17 cellular contexts compared by ENCODE assay signal in the genomic region with DNA sequence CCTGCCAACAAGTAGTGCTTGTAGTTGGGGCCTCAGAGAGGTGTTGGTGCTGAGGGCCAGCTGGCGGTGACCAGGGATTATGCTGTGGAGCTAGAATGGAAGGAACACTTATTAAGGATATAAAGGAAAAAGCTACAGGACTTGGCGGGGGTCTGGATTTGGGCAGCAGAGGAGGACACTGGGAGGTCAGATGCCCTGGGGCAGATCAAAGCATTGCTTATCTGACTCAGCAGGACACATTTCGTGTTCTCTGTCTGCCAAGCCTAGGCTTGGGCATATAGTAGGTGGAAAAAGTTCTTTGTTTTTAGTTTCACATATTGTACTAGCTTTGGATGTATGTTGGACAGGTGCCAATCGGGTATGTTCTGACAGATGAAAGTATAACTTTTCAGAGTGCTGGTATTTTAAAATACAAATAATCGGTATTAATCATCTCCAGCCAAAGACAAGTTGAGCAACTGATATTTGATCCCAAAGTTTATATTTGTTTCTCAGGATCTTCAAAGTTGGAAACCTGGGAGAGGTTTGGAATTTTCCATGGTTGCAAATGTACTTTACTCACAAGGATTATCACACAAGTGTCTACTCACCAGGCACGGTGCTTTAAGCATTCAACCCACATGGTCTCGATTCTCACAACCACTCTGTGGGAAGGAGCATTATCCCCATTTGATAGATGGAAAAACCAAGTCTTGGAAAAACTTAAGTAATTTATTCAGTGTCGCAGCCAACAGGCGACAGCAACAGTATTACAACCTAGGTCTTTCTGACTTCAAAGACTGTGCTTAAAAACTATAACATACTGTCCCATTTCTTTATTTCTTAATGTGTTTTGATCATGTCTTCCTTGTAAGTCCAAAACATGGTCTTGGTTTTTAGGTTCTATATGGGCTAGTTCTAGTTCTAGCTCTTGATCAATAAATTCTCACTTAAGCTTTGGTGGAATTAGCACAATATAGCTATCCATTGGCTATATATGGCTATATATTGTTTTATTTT.
A peak's percentile ranks its signal among the peaks of the same experiment; 100 is the strongest.
DNase-seq lines count a peak whose midpoint lies in the region; ATAC-seq and TF ChIP-seq lines count a peak whose summit lies in the region.
"Had no signal": no experiment of that assay in that cellular context is flagged by ENCODE, and none has a peak within 500 bp of the region (broad histone marks: within the 10 kb centered on the region; RNA-seq: fewer than 3 reads in every experiment).

No MANE protein-coding gene starts in this region.

- peak overlapping the region; percentile 92 for H3K27ac Mint-ChIP-seq in activated CD4-positive, alpha-beta T cell treated with anti-CD3 and anti-CD28 coated beads for 36 hours
- peak overlapping the region; percentile 89 for H3K27ac Mint-ChIP-seq in activated CD8-positive, alpha-beta T cell treated with anti-CD3 and anti-CD28 coated beads, Interleukin-2, amount 10 ng/mL, durations not matched to agents 7 days and 5 days
- H3K27ac Mint-ChIP-seq: endodermal cell had no signal

- ATAC-seq in activated CD4-positive, alpha-beta T cell treated with anti-CD3 and anti-CD28 coated beads for 36 hours: peak; percentile 17
- no peak for ATAC-seq in activated CD8-positive, alpha-beta T cell treated with anti-CD3 and anti-CD28 coated beads, Interleukin-2, amount 10 ng/mL, durations not matched to agents 7 days and 5 days
- ATAC-seq in stimulated activated naive CD8-positive, alpha-beta T cell treated with anti-CD3 and anti-CD28 coated beads, Interleukin-15, Interleukin-2, amounts not matched to agents 100 U/mL and 50 U/mL, for 24 hours: peak; percentile 58
- no peak for ATAC-seq in HG02571 (IDR thresholded peaks at IDR 0.05; ENCODE audit: unreplicated experiment)
- no peak for ATAC-seq in GM18870 (IDR thresholded peaks at IDR 0.05; ENCODE audit: unreplicated experiment)
- ATAC-seq: SK-N-SH treated with all-trans-retinoic acid at 6 μM for 48 hours had no signal

- no peak for TF ChIP-seq CTCF in GM13976 (IDR thresholded peaks at IDR 0.05; ENCODE audit: borderline replicate concordance, control extremely low read depth, extremely low read depth, insufficient read depth, missing control alignments)

- intact Hi-C loops in activated CD4-positive, alpha-beta T cell treated with anti-CD3 and anti-CD28 coated beads for 36 hours (cut with DNase I, micrococcal nuclease): loop anchor here (1.0 to 5.0 kb wide), 5 partner anchors 49 to 200 kb away; no protein-coding TSS in a partner anchor

- H3K27me3 Mint-ChIP-seq in activated CD4-positive, alpha-beta T cell treated with anti-CD3 and anti-CD28 coated beads for 36 hours: no peaks in the 10 kb centered on the region
- no peaks in the 10 kb centered on the region for H3K27me3 Mint-ChIP-seq in activated CD8-positive, alpha-beta T cell treated with anti-CD3 and anti-CD28 coated beads, Interleukin-2, amount 10 ng/mL, durations not matched to agents 7 days and 5 days (ENCODE audit: low read depth)

- POLR2A ChIA-PET in activated CD4-positive, alpha-beta T cell treated with anti-CD3 and anti-CD28 coated beads for 36 hours (lab: Charles Lee): interaction anchor here (0.6 to 1.3 kb wide), 3 partner anchors 11 to 75 kb away, joined by 3 to 5 read pairs (median 3); no protein-coding TSS in a partner anchor
- POLR2A ChIA-PET in activated CD8-positive, alpha-beta T cell treated with anti-CD3 and anti-CD28 coated beads, Interleukin-2, amount 10 ng/mL, durations not matched to agents 7 days and 5 days (lab: Charles Lee): interaction anchor here (2.8 kb wide), 1 partner anchor 69 kb away, joined by 25 read pairs; the partner anchor contains the start of gene IQGAP2

- peaks cover 83% of the 10 kb centered on the region for H3K4me1 Mint-ChIP-seq in activated CD4-positive, alpha-beta T cell treated with anti-CD3 and anti-CD28 coated beads for 36 hours
- peaks cover 47% of the 10 kb centered on the region for H3K4me1 Mint-ChIP-seq in activated CD8-positive, alpha-beta T cell treated with anti-CD3 and anti-CD28 coated beads, Interleukin-2, amount 10 ng/mL, durations not matched to agents 7 days and 5 days (ENCODE audit: low read depth)
- H3K4me1 Mint-ChIP-seq: endodermal cell had no signal

- no peak overlapping the region for H3K4me3 Mint-ChIP-seq in activated CD4-positive, alpha-beta T cell treated with anti-CD3 and anti-CD28 coated beads for 36 hours
- H3K4me3 Mint-ChIP-seq in activated CD8-positive, alpha-beta T cell treated with anti-CD3 and anti-CD28 coated beads, Interleukin-2, amount 10 ng/mL, durations not matched to agents 7 days and 5 days: no peak overlapping the region
- H3K4me3 Mint-ChIP-seq: endodermal cell had no signal

- peak; percentile 31 for DNase-seq in activated CD4-positive, alpha-beta T cell treated with anti-CD3 and anti-CD28 coated beads for 36 hours
- DNase-seq in activated CD4-positive, alpha-beta T cell treated with anti-CD3 and anti-CD28 coated beads, Interleukin-2, amount 50 U/mL, for 1 hour: no peak
- DNase-seq in activated CD8-positive, alpha-beta T cell treated with anti-CD3 and anti-CD28 coated beads, Interleukin-2, amount 10 ng/mL, durations not matched to agents 7 days and 5 days: no peak
- DNase-seq in erythroblast (lab: John Stamatoyannopoulos, UW): peak; percentile 23 to 47
- DNase-seq in stimulated activated naive CD8-positive, alpha-beta T cell treated with anti-CD3 and anti-CD28 coated beads, Interleukin-15, Interleukin-2, amounts not matched to agents 100 U/mL and 50 U/mL, for 24 hours: peak; percentile 17
- no peak for DNase-seq in GM13976 (ENCODE audit: low spot score)
- DNase-seq: aorta, DMS53, endodermal cell, H7, hypothalamus, mesenchymal stem cell, NCI-H1694, NCI-H82 had no signal

- no peak for TF ChIP-seq POLR2A in erythroblast (IDR thresholded peaks at IDR 0.05; ENCODE audit: low read length)

- H3K36me3 Mint-ChIP-seq in activated CD4-positive, alpha-beta T cell treated with anti-CD3 and anti-CD28 coated beads for 36 hours (ENCODE audit: low read depth): peaks cover 22% of the 10 kb centered on the region
- H3K36me3 Mint-ChIP-seq in activated CD8-positive, alpha-beta T cell treated with anti-CD3 and anti-CD28 coated beads, Interleukin-2, amount 10 ng/mL, durations not matched to agents 7 days and 5 days (ENCODE audit: low read depth): peaks cover 52% of the 10 kb centered on the region

- peaks cover 5% of the 10 kb centered on the region for H3K9me3 Mint-ChIP-seq in activated CD4-positive, alpha-beta T cell treated with anti-CD3 and anti-CD28 coated beads for 36 hours (ENCODE audit: low read depth)
- no peaks in the 10 kb centered on the region for H3K9me3 Mint-ChIP-seq in activated CD8-positive, alpha-beta T cell treated with anti-CD3 and anti-CD28 coated beads, Interleukin-2, amount 10 ng/mL, durations not matched to agents 7 days and 5 days (ENCODE audit: insufficient read depth)

- CTCF ChIA-PET in activated CD4-positive, alpha-beta T cell treated with anti-CD3 and anti-CD28 coated beads for 36 hours (lab: Charles Lee): interaction anchor here (0.7 to 5.2 kb wide), 8 partner anchors 10 to 454 kb away, joined by 3 to 23 read pairs (median 6); partner anchors contain the start of gene IQGAP2
- CTCF ChIA-PET in activated CD8-positive, alpha-beta T cell treated with anti-CD3 and anti-CD28 coated beads, Interleukin-2, amount 10 ng/mL, durations not matched to agents 7 days and 5 days (lab: Charles Lee): interaction anchor here (0.8 to 2.7 kb wide), 4 partner anchors 61 to 142 kb away, joined by 3 to 26 read pairs (median 4); partner anchors contain the start of gene IQGAP2

- in situ Hi-C loops in GM13976 (cut with MboI; ENCODE audit: low sequenced_read_pairs, unreplicated experiment): no loop called here

Comparison
In these comparisons a context has a peak if more than half of its experiments do, and no peak if none do; other contexts are left out.
1. DNase-seq: peak in activated CD4-positive, alpha-beta T cell treated with anti-CD3 and anti-CD28 coated beads for 36 hours (single experiment), erythroblast (2 of 2) and stimulated activated naive CD8-positive, alpha-beta T cell treated with anti-CD3 and anti-CD28 coated beads, Interleukin-15, Interleukin-2, amounts not matched to agents 100 U/mL and 50 U/mL, for 24 hours (single experiment); none in activated CD4-positive, alpha-beta T cell treated with anti-CD3 and anti-CD28 coated beads, Interleukin-2, amount 50 U/mL, for 1 hour (single experiment), activated CD8-positive, alpha-beta T cell treated with anti-CD3 and anti-CD28 coated beads, Interleukin-2, amount 10 ng/mL, durations not matched to agents 7 days and 5 days (single experiment) and GM13976 (single experiment).
2. ATAC-seq: peak in activated CD4-positive, alpha-beta T cell treated with anti-CD3 and anti-CD28 coated beads for 36 hours (single experiment) and stimulated activated naive CD8-positive, alpha-beta T cell treated with anti-CD3 and anti-CD28 coated beads, Interleukin-15, Interleukin-2, amounts not matched to agents 100 U/mL and 50 U/mL, for 24 hours (single experiment); none in activated CD8-positive, alpha-beta T cell treated with anti-CD3 and anti-CD28 coated beads, Interleukin-2, amount 10 ng/mL, durations not matched to agents 7 days and 5 days (single experiment), HG02571 (single experiment) and GM18870 (single experiment).